1 cellular context compared by ENCODE assay signal in the genomic region with DNA sequence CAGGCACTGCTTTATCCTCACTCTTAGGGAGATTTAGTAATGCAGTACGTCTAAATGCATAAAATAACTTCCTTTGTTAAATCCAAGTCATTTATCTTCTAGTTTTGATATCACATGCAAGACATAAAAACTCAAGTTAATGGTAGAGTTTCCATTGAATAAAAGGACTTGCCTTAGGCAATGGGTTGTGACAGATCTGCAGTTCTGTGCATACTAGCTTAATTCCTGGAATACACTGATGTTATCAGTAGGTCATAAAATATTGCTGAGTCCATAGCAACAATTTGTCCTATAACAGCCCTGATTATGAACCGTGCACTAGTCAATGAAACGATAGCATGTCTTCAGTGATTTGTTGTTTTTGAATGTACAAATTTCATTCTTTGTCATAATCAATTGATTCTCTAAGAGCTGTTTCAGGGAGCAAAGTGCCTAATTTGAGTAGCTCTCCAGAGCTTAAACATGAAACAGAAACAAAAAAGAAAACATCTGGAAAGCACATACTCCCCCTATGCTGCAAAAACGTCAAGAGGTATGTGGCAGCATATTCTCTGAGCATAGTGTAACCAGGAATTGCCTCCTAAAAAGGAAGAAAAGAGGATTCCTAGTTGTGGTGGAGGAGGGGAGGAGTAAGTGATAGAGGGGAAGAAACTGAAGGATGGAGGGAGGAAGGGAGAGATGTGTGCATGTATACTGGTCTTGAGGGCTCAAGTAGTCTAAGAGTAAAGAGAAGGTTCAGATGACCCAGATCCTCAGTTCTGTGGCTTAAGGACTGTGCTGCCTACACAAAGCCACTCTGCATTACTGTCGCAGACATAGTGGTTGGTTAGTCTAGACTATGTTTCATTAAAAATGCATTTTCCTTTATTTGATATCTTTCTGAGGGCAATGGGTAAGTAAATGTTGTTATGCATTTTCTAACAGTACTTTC.
TF ChIP-seq lines count a peak whose summit lies in the region.

No MANE protein-coding gene starts in this region.

TF ChIP-seq in H1, 55 proteins besides CTCF, POLR2A, EP300 and RAD21:
- TF ChIP-seq SIN3A (conservative IDR thresholded peaks at IDR 0.05 in 1 of 2, IDR thresholded peaks at IDR 0.05 in 1 of 2; ENCODE audit: low read depth in 1 of 2, low read length in 2 of 2) (no peak), BCL11A (IDR thresholded peaks at IDR 0.05; ENCODE audit: low read depth in 2 of 2, low read length in 2 of 2) (no peak), POLR2AphosphoS5 (IDR thresholded peaks at IDR 0.05; ENCODE audit: low read depth, low read length) (no peak), CEBPB (IDR thresholded peaks at IDR 0.05; ENCODE audit: low read depth, low read length) (no peak), SIRT6 (IDR thresholded peaks at IDR 0.05; ENCODE audit: low read length) (no peak), TCF12 (IDR thresholded peaks at IDR 0.05; ENCODE audit: low read depth, low read length) (no peak), JUND (IDR thresholded peaks at IDR 0.05; ENCODE audit: low read length) (no peak), CBX8 (IDR thresholded peaks at IDR 0.05; ENCODE audit: borderline replicate concordance, low read depth, low read length) (no peak), NANOG (IDR thresholded peaks at IDR 0.05; ENCODE audit: insufficient read depth, low read depth, low read length, poor library complexity, severe bottlenecking) (no peak), RBBP5 (IDR thresholded peaks at IDR 0.05; ENCODE audit: borderline replicate concordance, low read depth, low read length) (no peak), CTBP2 (IDR thresholded peaks at IDR 0.05; ENCODE audit: borderline replicate concordance, insufficient read depth, insufficient read length, low read length) (no peak), SP4 (IDR thresholded peaks at IDR 0.05; ENCODE audit: low read length) (no peak), BACH1 (IDR thresholded peaks at IDR 0.05; ENCODE audit: low read length) (no peak), SAP30 (IDR thresholded peaks at IDR 0.05; ENCODE audit: insufficient read depth, insufficient replicate concordance, low read length) (no peak)
- TF ChIP-seq, protein P1, sequence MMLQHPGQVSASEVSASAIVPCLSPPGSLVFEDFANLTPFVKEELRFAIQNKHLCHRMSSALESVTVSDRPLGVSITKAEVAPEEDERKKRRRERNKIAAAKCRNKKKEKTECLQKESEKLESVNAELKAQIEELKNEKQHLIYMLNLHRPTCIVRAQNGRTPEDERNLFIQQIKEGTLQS (IDR thresholded peaks at IDR 0.05; ENCODE audit: insufficient read depth, low read depth, low read length): no peak
- TF ChIP-seq, protein P2, sequence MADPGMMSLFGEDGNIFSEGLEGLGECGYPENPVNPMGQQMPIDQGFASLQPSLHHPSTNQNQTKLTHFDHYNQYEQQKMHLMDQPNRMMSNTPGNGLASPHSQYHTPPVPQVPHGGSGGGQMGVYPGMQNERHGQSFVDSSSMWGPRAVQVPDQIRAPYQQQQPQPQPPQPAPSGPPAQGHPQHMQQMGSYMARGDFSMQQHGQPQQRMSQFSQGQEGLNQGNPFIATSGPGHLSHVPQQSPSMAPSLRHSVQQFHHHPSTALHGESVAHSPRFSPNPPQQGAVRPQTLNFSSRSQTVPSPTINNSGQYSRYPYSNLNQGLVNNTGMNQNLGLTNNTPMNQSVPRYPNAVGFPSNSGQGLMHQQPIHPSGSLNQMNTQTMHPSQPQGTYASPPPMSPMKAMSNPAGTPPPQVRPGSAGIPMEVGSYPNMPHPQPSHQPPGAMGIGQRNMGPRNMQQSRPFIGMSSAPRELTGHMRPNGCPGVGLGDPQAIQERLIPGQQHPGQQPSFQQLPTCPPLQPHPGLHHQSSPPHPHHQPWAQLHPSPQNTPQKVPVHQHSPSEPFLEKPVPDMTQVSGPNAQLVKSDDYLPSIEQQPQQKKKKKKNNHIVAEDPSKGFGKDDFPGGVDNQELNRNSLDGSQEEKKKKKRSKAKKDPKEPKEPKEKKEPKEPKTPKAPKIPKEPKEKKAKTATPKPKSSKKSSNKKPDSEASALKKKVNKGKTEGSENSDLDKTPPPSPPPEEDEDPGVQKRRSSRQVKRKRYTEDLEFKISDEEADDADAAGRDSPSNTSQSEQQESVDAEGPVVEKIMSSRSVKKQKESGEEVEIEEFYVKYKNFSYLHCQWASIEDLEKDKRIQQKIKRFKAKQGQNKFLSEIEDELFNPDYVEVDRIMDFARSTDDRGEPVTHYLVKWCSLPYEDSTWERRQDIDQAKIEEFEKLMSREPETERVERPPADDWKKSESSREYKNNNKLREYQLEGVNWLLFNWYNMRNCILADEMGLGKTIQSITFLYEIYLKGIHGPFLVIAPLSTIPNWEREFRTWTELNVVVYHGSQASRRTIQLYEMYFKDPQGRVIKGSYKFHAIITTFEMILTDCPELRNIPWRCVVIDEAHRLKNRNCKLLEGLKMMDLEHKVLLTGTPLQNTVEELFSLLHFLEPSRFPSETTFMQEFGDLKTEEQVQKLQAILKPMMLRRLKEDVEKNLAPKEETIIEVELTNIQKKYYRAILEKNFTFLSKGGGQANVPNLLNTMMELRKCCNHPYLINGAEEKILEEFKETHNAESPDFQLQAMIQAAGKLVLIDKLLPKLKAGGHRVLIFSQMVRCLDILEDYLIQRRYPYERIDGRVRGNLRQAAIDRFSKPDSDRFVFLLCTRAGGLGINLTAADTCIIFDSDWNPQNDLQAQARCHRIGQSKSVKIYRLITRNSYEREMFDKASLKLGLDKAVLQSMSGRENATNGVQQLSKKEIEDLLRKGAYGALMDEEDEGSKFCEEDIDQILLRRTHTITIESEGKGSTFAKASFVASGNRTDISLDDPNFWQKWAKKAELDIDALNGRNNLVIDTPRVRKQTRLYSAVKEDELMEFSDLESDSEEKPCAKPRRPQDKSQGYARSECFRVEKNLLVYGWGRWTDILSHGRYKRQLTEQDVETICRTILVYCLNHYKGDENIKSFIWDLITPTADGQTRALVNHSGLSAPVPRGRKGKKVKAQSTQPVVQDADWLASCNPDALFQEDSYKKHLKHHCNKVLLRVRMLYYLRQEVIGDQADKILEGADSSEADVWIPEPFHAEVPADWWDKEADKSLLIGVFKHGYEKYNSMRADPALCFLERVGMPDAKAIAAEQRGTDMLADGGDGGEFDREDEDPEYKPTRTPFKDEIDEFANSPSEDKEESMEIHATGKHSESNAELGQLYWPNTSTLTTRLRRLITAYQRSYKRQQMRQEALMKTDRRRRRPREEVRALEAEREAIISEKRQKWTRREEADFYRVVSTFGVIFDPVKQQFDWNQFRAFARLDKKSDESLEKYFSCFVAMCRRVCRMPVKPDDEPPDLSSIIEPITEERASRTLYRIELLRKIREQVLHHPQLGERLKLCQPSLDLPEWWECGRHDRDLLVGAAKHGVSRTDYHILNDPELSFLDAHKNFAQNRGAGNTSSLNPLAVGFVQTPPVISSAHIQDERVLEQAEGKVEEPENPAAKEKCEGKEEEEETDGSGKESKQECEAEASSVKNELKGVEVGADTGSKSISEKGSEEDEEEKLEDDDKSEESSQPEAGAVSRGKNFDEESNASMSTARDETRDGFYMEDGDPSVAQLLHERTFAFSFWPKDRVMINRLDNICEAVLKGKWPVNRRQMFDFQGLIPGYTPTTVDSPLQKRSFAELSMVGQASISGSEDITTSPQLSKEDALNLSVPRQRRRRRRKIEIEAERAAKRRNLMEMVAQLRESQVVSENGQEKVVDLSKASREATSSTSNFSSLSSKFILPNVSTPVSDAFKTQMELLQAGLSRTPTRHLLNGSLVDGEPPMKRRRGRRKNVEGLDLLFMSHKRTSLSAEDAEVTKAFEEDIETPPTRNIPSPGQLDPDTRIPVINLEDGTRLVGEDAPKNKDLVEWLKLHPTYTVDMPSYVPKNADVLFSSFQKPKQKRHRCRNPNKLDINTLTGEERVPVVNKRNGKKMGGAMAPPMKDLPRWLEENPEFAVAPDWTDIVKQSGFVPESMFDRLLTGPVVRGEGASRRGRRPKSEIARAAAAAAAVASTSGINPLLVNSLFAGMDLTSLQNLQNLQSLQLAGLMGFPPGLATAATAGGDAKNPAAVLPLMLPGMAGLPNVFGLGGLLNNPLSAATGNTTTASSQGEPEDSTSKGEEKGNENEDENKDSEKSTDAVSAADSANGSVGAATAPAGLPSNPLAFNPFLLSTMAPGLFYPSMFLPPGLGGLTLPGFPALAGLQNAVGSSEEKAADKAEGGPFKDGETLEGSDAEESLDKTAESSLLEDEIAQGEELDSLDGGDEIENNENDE (IDR thresholded peaks at IDR 0.05; ENCODE audit: insufficient replicate concordance, low read length): no peak
